21 cellular contexts compared by ENCODE assay signal in genomic region chr3:43030162-43030935, GRCh38. TPM values are rescaled to one million over a fixed set of nuclear protein-coding genes. Genes with fewer than 3 reads are reported as not detected.
DNase-seq lines count a peak whose midpoint lies in the region; ATAC-seq and TF ChIP-seq lines count a peak whose summit lies in the region.
"Had no signal": no experiment of that assay in that cellular context is flagged by ENCODE, and none has a peak within 500 bp of the region (broad histone marks: within the 10 kb centered on the region; RNA-seq: fewer than 3 reads in every experiment).

No MANE protein-coding gene starts in this region.

- H3K27ac ChIP-seq in left ventricle myocardium inferior (replicated peaks) (no peak overlapping the region), gastrocnemius medialis (no peak overlapping the region)
- H3K27ac ChIP-seq: BLaER1 treated with 17β-estradiol and CSF1 and Interleukin-3, amounts not matched to agents 10 nM and 100 nM had no signal

- H3K36me3 ChIP-seq in left ventricle myocardium inferior (no peaks in the 10 kb centered on the region), gastrocnemius medialis (no peaks in the 10 kb centered on the region)
- H3K36me3 ChIP-seq: BLaER1 treated with 17β-estradiol and CSF1 and Interleukin-3, amounts not matched to agents 10 nM and 100 nM had no signal

- no peak for TF ChIP-seq CTCF in left ventricle myocardium inferior (IDR thresholded peaks at IDR 0.05; ENCODE audit: borderline replicate concordance)
- TF ChIP-seq CTCF in gastrocnemius medialis (IDR thresholded peaks at IDR 0.05 in 4 of 5, conservative IDR thresholded peaks at IDR 0.05 in 1 of 5) = no peak

- TF ChIP-seq POLR2A in gastrocnemius medialis (IDR thresholded peaks at IDR 0.05) = no peak

- DNase-seq in cardiac septum (ENCODE audit: low spot score) (peak; percentile 57), left ventricle myocardium inferior (no peak), islet precursor cell (peak; percentile 35), gastrocnemius medialis (no peak)
- DNase-seq in stimulated activated CD8-positive, alpha-beta memory T cell treated with anti-CD3 and anti-CD28 coated beads, Interleukin-4, amount 100 ng/mL, for 48 hours = peak; percentile 10
- DNase-seq: CD8-positive, alpha-beta memory T cell; COR-L47; DMS 273 treated with DMSO at 0.1 percent for 48 hours; DMS53; DND-41; EL; GOT3; H7; HFFc6 had no signal

- H3K4me3 ChIP-seq in left ventricle myocardium inferior (no peak overlapping the region), gastrocnemius medialis (no peak overlapping the region)
- H3K4me3 ChIP-seq: BLaER1 treated with 17β-estradiol and CSF1 and Interleukin-3, amounts not matched to agents 10 nM and 100 nM; GM12878 had no signal

- H3K9me3 ChIP-seq in left ventricle myocardium inferior (replicated peaks) = no peaks in the 10 kb centered on the region
- no peaks in the 10 kb centered on the region for H3K9me3 ChIP-seq in gastrocnemius medialis
- H3K9me3 ChIP-seq: BLaER1 treated with 17β-estradiol and CSF1 and Interleukin-3, amounts not matched to agents 10 nM and 100 nM had no signal

- in situ Hi-C loops in gastrocnemius medialis (cut with MboI; ENCODE audit: low sequenced_read_pairs in 4 of 4) = no loop called here

- intact Hi-C loops in cardiac septum (cut with DNase I) = no loop called here
- intact Hi-C loops in left ventricle myocardium inferior (cut with micrococcal nuclease) = no loop called here
- intact Hi-C loops in gastrocnemius medialis (cut with DNase I; ENCODE audit: low total_unique reads) = no loop called here

- ATAC-seq in HG03571 (IDR thresholded peaks at IDR 0.05; ENCODE audit: unreplicated experiment) (no peak), gastrocnemius medialis (no peak)
- ATAC-seq: GM12878, HCT116 had no signal

- H3K4me1 ChIP-seq in left ventricle myocardium inferior (no peaks in the 10 kb centered on the region), gastrocnemius medialis (peaks cover 0 to 13% of the 10 kb centered on the region in 2 donors)

- H3K27me3 ChIP-seq in left ventricle myocardium inferior (ENCODE audit: low read depth) (no peaks in the 10 kb centered on the region), gastrocnemius medialis (no peaks in the 10 kb centered on the region)
- H3K27me3 ChIP-seq: BLaER1 treated with 17β-estradiol and CSF1 and Interleukin-3, amounts not matched to agents 10 nM and 100 nM had no signal

RNA-seq across cellular contexts. Expression of gene GASK1A, which starts 51.2 kb away (rescaled TPM):
- 0.16 TPM for total RNA-seq in cardiac septum
- 1.6 TPM for total RNA-seq in left ventricle myocardium inferior
- 1 to 10 TPM in 2 of 4 donors, under 1 TPM in 2; 0.52 to 6.8 (median 0.87) TPM for total RNA-seq in gastrocnemius medialis
- total RNA-seq: A172; B cell; CD8-positive, alpha-beta memory T cell; G401; HFFc6 had no signal

Comparison
In these comparisons a context has a peak if more than half of its experiments do, and no peak if none do; other contexts are left out.
1. DNase-seq: peak in cardiac septum (single experiment), islet precursor cell (single experiment) and stimulated activated CD8-positive, alpha-beta memory T cell treated with anti-CD3 and anti-CD28 coated beads, Interleukin-4, amount 100 ng/mL, for 48 hours (single experiment); none in left ventricle myocardium inferior (single experiment) and gastrocnemius medialis (0 of 2).